Comparison of ENCODE assay signal across 8 cellular contexts in the genomic region with DNA sequence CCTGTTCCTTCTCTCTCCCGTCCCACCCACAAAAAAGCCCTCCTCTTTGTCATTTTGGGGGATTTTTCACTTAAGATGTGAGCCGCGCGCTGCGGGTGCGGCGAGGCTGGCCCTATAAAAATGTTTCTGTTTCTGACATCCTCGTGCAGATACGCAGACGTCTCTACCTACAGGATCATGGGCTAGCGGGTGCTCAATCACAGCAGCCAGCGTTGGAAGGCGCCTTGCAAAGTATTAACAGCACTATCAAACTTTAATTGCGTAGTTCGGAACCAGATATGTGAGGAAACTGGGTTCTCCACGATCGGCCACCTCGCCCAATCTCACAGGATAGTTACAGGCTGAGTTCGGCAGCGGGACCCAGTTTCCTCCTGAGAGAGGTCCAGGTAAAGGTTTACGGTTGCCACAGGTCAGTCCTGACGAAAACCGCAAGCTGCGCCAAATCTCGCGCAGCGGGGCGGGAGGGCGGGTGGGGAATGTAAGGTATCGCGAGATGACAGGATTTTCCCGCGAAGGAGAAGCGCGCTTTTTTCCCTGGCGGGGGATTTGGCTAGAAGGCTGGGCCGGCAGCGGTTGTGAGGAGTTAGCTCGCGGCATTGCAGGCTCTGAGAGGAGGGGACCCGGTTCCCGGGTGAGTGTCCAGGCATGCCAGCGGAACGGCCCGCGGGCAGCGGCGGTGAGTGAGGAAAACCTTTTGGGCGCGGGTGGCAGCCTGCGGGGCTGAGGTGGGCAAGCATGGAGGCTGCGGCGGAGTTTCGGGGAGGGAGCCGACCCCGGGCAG. TPM values are rescaled to one million over a fixed set of nuclear protein-coding genes. Genes with fewer than 3 reads are reported as not detected.
DNase-seq lines count a peak whose midpoint lies in the region; TF ChIP-seq lines count a peak whose summit lies in the region.

A gene (plus strand): TSS at position 512 of the 781 bp plus-strand sequence. CDS start 134 bp downstream, at position 646.

- H3K27me3 ChIP-seq in GM23248 (replicated peaks; ENCODE audit: insufficient read depth): no peaks in the 10 kb centered on the region

- H3K36me3 ChIP-seq in GM23248 (ENCODE audit: low read depth) (no peaks in the 10 kb centered on the region), KOPT-K1 (ENCODE audit: insufficient read depth, low read length) (peaks cover 36% of the 10 kb centered on the region)

- 0 to 1% methylated on average over 48 to 56 of the region's 56 CpGs for WGBS in GM23248 (ENCODE audit: low coverage in 1 of 2, low lambda C conversion rate in 2 of 2, missing lambda C conversion rate in 2 of 2), 2 experiments

- H3K9me2 ChIP-seq in GM23248 (ENCODE audit: insufficient read depth): no peaks in the 10 kb centered on the region

- no peaks in the 10 kb centered on the region for H3K9me3 ChIP-seq in GM23248 (ENCODE audit: low read depth)
- H3K9me3 ChIP-seq in KOPT-K1 (ENCODE audit: insufficient read depth, low read length, poor library complexity, severe bottlenecking): no peaks in the 10 kb centered on the region

- no peaks in the 10 kb centered on the region for H3K27me3 Mint-ChIP-seq in nephron (ENCODE audit: low read depth)

- H4K20me1 ChIP-seq in GM23248 (ENCODE audit: insufficient read depth): no peaks in the 10 kb centered on the region

- H3K4me1 ChIP-seq in GM23248 (ENCODE audit: insufficient read depth): peaks cover 8% of the 10 kb centered on the region; the same call in 1 of the 2 replicates

- peak within 1 kb of the TSS; percentile 84 for H3K9ac ChIP-seq in GM23248

- peak within 1 kb of the TSS; percentile 77 for H3K27ac ChIP-seq in GM23248
- H3K27ac ChIP-seq in KOPT-K1 (ENCODE audit: low read depth, low read length, poor library complexity, severe bottlenecking): peak within 1 kb of the TSS; percentile 95

- peaks cover 20% of the 10 kb centered on the region for H3K4me1 Mint-ChIP-seq in nephron

- in situ Hi-C loops in GM23248 (cut with MboI): no loop called here

- H3K9me3 Mint-ChIP-seq in nephron: no peaks in the 10 kb centered on the region

- peaks cover 25% of the 10 kb centered on the region for H3F3A ChIP-seq in GM23248 (ENCODE audit: insufficient read depth)

- H3K36me3 Mint-ChIP-seq in nephron (ENCODE audit: low read depth): peaks cover 7% of the 10 kb centered on the region

- peak within 1 kb of the TSS; percentile 89 for H3K4me2 ChIP-seq in GM23248 (ENCODE audit: unreplicated experiment)

- peaks cover 38% of the 10 kb centered on the region for H3K79me2 ChIP-seq in GM23248 (ENCODE audit: insufficient read depth)

- peak within 1 kb of the TSS; percentile 98 for H2AFZ ChIP-seq in GM23248

- DNase-seq in EH (ENCODE audit: low read depth): peak; percentile 86
- DNase-seq in GM23248: peak; percentile 94
- peak; percentile 90 for DNase-seq in RKO (ENCODE audit: low spot score)
- DNase-seq in activated T-helper 1 cell treated with anti-CD3 and anti-CD28 coated beads, Interleukin-2, amount 50 U/mL, for 16 hours (ENCODE audit: low read depth in 1 of 2, low spot score in 1 of 2): peak; percentile 33 to 50
- DNase-seq in fibroblast of pulmonary artery (ENCODE audit: low read depth): peak; percentile 87
- DNase-seq in stimulated activated naive CD4-positive, alpha-beta T cell treated with Interleukin-2 at 50 U/mL for 16 hours (lab: John Stamatoyannopoulos, UW): peak; percentile 71

- H3K27ac Mint-ChIP-seq in nephron: peak within 1 kb of the TSS; percentile 93 to 96 (median 93)

- TF ChIP-seq CTCF in fibroblast of pulmonary artery (IDR thresholded peaks at IDR 0.05; ENCODE audit: low read length, missing control alignments) (no peak), nephron (IDR thresholded peaks at IDR 0.05; ENCODE audit: unreplicated experiment in 3 of 3) (no peak)

- H3K4me3 ChIP-seq in GM23248: peak within 1 kb of the TSS; percentile 92
- peak within 1 kb of the TSS; percentile 94 for H3K4me3 ChIP-seq in fibroblast of pulmonary artery (replicated peaks; ENCODE audit: low read depth, low read length)

- peak within 1 kb of the TSS; percentile 95 to 100 (median 98) for H3K4me3 Mint-ChIP-seq in nephron

RNA-seq across cellular contexts. Expression of the gene that starts here (rescaled TPM):
- 21.8 and 32.3 TPM in 2 replicates for total RNA-seq in GM23248 (2014; rRNA removed; shearing (Covaris generic))
- 14.2 and 20.3 TPM in 2 replicates for polyA plus RNA-seq in GM23248 (2016; fragmentation: Nextera tagmentation; extraction: Ambion mirVana)

Comparison
In these comparisons a context has a peak if more than half of its experiments do, and no peak if none do; other contexts are left out.
1. Peak in every context shown above with its lines: DNase-seq, H3K4me3 ChIP-seq and H3K27ac ChIP-seq.
2. DNase-seq: peak in every context shown above with its lines; median percentile 94 in GM23248; 90 in RKO; 87 in fibroblast of pulmonary artery; 86 in EH; 71 in stimulated activated naive CD4-positive, alpha-beta T cell treated with Interleukin-2 at 50 U/mL for 16 hours; 42 in activated T-helper 1 cell treated with anti-CD3 and anti-CD28 coated beads, Interleukin-2, amount 50 U/mL, for 16 hours.